ENCODE assay signal across 9 cellular contexts in genomic region chr20:50562262-50562701, GRCh38. TPM values are rescaled to one million over a fixed set of nuclear protein-coding genes. Genes with fewer than 3 reads are reported as not detected.
A peak's percentile ranks its signal among the peaks of the same experiment; 100 is the strongest.
DNase-seq lines count a peak whose midpoint lies in the region; ATAC-seq, FAIRE-seq and TF ChIP-seq lines count a peak whose summit lies in the region.
"Had no signal": no experiment of that assay in that cellular context is flagged by ENCODE, and none has a peak within 500 bp of the region (broad histone marks: within the 10 kb centered on the region; RNA-seq: fewer than 3 reads in every experiment).

No MANE protein-coding gene starts in this region.

- no peaks in the 10 kb centered on the region for H4K20me1 ChIP-seq in HepG2 (ENCODE audit: insufficient read depth, low read length)

- H3K27me3 ChIP-seq in breast epithelium (no peaks in the 10 kb centered on the region), HepG2 (ENCODE audit: control insufficient read depth in 1 of 2, insufficient read depth in 2 of 2, low read length in 2 of 2) (no peaks in the 10 kb centered on the region), vagina (no peaks in the 10 kb centered on the region), pancreas (no peaks in the 10 kb centered on the region)

- TF ChIP-seq EP300 in HepG2 (IDR thresholded peaks at IDR 0.05; ENCODE audit: low read depth in 2 of 2, low read length in 2 of 2) (no peak), HepG2 (CRISPR knock-in tag; IDR thresholded peaks at IDR 0.05; ENCODE audit: borderline replicate concordance) (no peak)

- H3K4me3 ChIP-seq in breast epithelium (no peak overlapping the region), HepG2 (replicated peaks in 1 of 3; ENCODE audit: insufficient read depth in 1 of 3, low read depth in 2 of 3, low read length in 3 of 3) (no peak overlapping the region), vagina (no peak overlapping the region), pancreas (no peak overlapping the region)

- peaks cover 53% of the 10 kb centered on the region for H3K4me1 Mint-ChIP-seq in MCF 10A (ENCODE audit: insufficient read depth, unreplicated experiment)
- H3K4me1 Mint-ChIP-seq in activated naive CD8-positive, alpha-beta T cell (ENCODE audit: low read depth): peaks cover 56% of the 10 kb centered on the region

- no peak for TF ChIP-seq CTCF in MCF 10A (IDR thresholded peaks at IDR 0.05; ENCODE audit: unreplicated experiment)
- TF ChIP-seq CTCF in breast epithelium (IDR thresholded peaks at IDR 0.05): no peak
- no peak for TF ChIP-seq CTCF in HepG2 (CRISPR knock-in tag; IDR thresholded peaks at IDR 0.05)
- TF ChIP-seq CTCF in vagina (IDR thresholded peaks at IDR 0.05): no peak
- TF ChIP-seq CTCF in pancreas (IDR thresholded peaks at IDR 0.05): no peak

- TF ChIP-seq POLR2A in breast epithelium (IDR thresholded peaks at IDR 0.05): no peak
- TF ChIP-seq POLR2A in HepG2 (IDR thresholded peaks at IDR 0.05; ENCODE audit: insufficient read depth in 1 of 2, low read depth in 2 of 2, low read length in 2 of 2): no peak
- TF ChIP-seq POLR2A in vagina (IDR thresholded peaks at IDR 0.05): no peak

- POLR2A ChIA-PET in MCF 10A (lab: Yijun Ruan, JAX): interaction anchor here (0.7 to 9.9 kb wide), 17 partner anchors 12 to 453 kb away, joined by 3 to 146 read pairs (median 4); partner anchors contain the start of gene PTPN1
- POLR2A ChIA-PET in HepG2 (lab: Yijun Ruan, JAX): no interaction called here

- H3K79me2 ChIP-seq in HepG2 (ENCODE audit: insufficient read depth, low read length): peaks cover 4% of the 10 kb centered on the region

- WGBS in HepG2 (ENCODE audit: low lambda C conversion rate): 95% methylated on average over 7 of the region's 7 CpGs
- WGBS in pancreas, 2 donors: 95 to 97% methylated on average over 7 of the region's 7 CpGs

- ATAC-seq in HepG2: no peak
- ATAC-seq in GM18858 (IDR thresholded peaks at IDR 0.05; ENCODE audit: unreplicated experiment): no peak
- ATAC-seq in pancreas: no peak

- H3K36me3 Mint-ChIP-seq in MCF 10A (ENCODE audit: insufficient read depth, unreplicated experiment): peaks cover 60% of the 10 kb centered on the region
- peaks cover 7% of the 10 kb centered on the region for H3K36me3 Mint-ChIP-seq in activated naive CD8-positive, alpha-beta T cell

- H3K4me1 ChIP-seq in breast epithelium (no peaks in the 10 kb centered on the region), HepG2 (ENCODE audit: insufficient read depth, low read length) (peaks cover 36% of the 10 kb centered on the region), vagina (peaks cover 57% of the 10 kb centered on the region), pancreas (no peaks in the 10 kb centered on the region)

- no peak overlapping the region for H3K4me2 ChIP-seq in HepG2 (ENCODE audit: low read depth, low read length)

- FAIRE-seq in HepG2 (lab: Jason Lieb, UNC): no peak
- FAIRE-seq in pancreas (lab: Jason Lieb, UNC): no peak

- no peak for DNase-seq in MCF 10A (ENCODE audit: unreplicated experiment)
- DNase-seq in breast epithelium (ENCODE audit: low spot score in 2 of 2): no peak
- no peak for DNase-seq in HepG2 (ENCODE audit: low spot score)
- DNase-seq in vagina (ENCODE audit: extremely low spot score in 2 of 2): no peak
- DNase-seq in A172 (ENCODE audit: low spot score): no peak
- DNase-seq in pancreas: no peak

- H3K4me3 Mint-ChIP-seq in MCF 10A (ENCODE audit: unreplicated experiment): no peak overlapping the region
- H3K4me3 Mint-ChIP-seq in activated naive CD8-positive, alpha-beta T cell: no peak overlapping the region

- H3K9me3 ChIP-seq in breast epithelium (no peaks in the 10 kb centered on the region), HepG2 (ENCODE audit: low read length) (no peaks in the 10 kb centered on the region), vagina (no peaks in the 10 kb centered on the region), pancreas (no peaks in the 10 kb centered on the region)

- H3K27me3 Mint-ChIP-seq in MCF 10A (ENCODE audit: insufficient read depth, unreplicated experiment): no peaks in the 10 kb centered on the region
- no peaks in the 10 kb centered on the region for H3K27me3 Mint-ChIP-seq in activated naive CD8-positive, alpha-beta T cell

- no peak overlapping the region for H2AFZ ChIP-seq in HepG2 (ENCODE audit: low read length)

- H3K36me3 ChIP-seq in breast epithelium (no peaks in the 10 kb centered on the region), HepG2 (replicated peaks in 1 of 2; ENCODE audit: control insufficient read depth in 1 of 2, insufficient read depth in 2 of 2, low read length in 2 of 2) (peaks cover 23 to 38% of the 10 kb centered on the region in 2 experiments; a peak in 4 of 5 replicates), vagina (peaks cover 0 to 3% of the 10 kb centered on the region in 2 donors), pancreas (peaks cover 0 to 14% (median 8%) of the 10 kb centered on the region in 3 donors)

- intact Hi-C loops in MCF 10A (cut with micrococcal nuclease): no loop called here
- intact Hi-C loops in breast epithelium (cut with DNase I; ENCODE audit: low total_unique reads): no loop called here
- intact Hi-C loops in HepG2 (cut with micrococcal nuclease; ENCODE audit: unreplicated experiment): loop anchor here (5.0 kb wide), 1 partner anchor 50 kb away; the partner anchor contains the start of gene PTPN1
- intact Hi-C loops in vagina (cut with DNase I): no loop called here
- intact Hi-C loops in pancreas (cut with DNase I): no loop called here

- in situ Hi-C loops in HepG2 (cut with HindIII; ENCODE audit: extremely low pct_ligation_motif_present, low pct_unique_long_range_greater_than_20kb): no loop called here

- peak overlapping the region; percentile 97 for H3K27ac Mint-ChIP-seq in MCF 10A (ENCODE audit: low read depth, unreplicated experiment)
- peak overlapping the region; percentile 98 for H3K27ac Mint-ChIP-seq in activated naive CD8-positive, alpha-beta T cell

- H3K9ac ChIP-seq in HepG2 (ENCODE audit: insufficient read depth, low read depth, low read length): no peak overlapping the region

- no peaks in the 10 kb centered on the region for H3K9me3 Mint-ChIP-seq in MCF 10A (ENCODE audit: unreplicated experiment)
- no peaks in the 10 kb centered on the region for H3K9me3 Mint-ChIP-seq in activated naive CD8-positive, alpha-beta T cell (ENCODE audit: low read depth)

- CTCF ChIA-PET in MCF 10A (lab: Yijun Ruan, JAX) (interaction anchor here (0.6 to 4.4 kb wide), 8 partner anchors 11 to 257 kb away, joined by 3 to 17 read pairs (median 8); no protein-coding TSS in a partner anchor), HepG2 (lab: Yijun Ruan, JAX; ENCODE audit: low intra/inter-chr PET ratio, low total read pairs) (no interaction called here)

- H3K27ac ChIP-seq in breast epithelium (no peak overlapping the region), HepG2 (ENCODE audit: extremely low read length, insufficient read depth, low read length) (peak overlapping the region; percentile 62), vagina (peak overlapping the region; percentile 79), pancreas (no peak overlapping the region)
- H3K27ac ChIP-seq: C4-2B had no signal

- BruUV-seq in MCF 10A (replicated peaks; lab: Mats Ljungman, UMichigan): no TSS peak
- BruUV-seq in HepG2 (replicated peaks; lab: Mats Ljungman, UMichigan): no TSS peak

- no peak for TF ChIP-seq RAD21 in HepG2 (CRISPR knock-in tag; IDR thresholded peaks at IDR 0.05)

TF ChIP-seq in HepG2, 621 proteins besides CTCF, POLR2A, EP300 and RAD21 (continues in another document):
- TF ChIP-seq PATZ1 (CRISPR knock-in tag; IDR thresholded peaks at IDR 0.05): no peak
- TF ChIP-seq RBAK (CRISPR knock-in tag; IDR thresholded peaks at IDR 0.05): peak; percentile 86

RNA-seq across cellular contexts. Expression of gene PTPN1, which starts 52.1 kb away (rescaled TPM):
- total RNA-seq in MCF 10A (2022): 56.4 and 63.0 TPM in 2 replicates
- 10 to 100 TPM; 23.8 to 29.2 (median 28.5) TPM for total RNA-seq in breast epithelium
- 33.3 and 37.2 TPM in 2 replicates for total RNA-seq in HepG2 (2016; rRNA removed; fragmentation: Illumina TruSeq; extraction: Trizol)
- 4.1 and 4.3 TPM in 2 replicates for total RNA-seq in HepG2 (2016; cell fraction: cytosol; rRNA removed; fragmentation: Illumina TruSeq; extraction: Trizol; ENCODE audit: low read depth)
- 31.0 and 34.8 TPM in 2 replicates for total RNA-seq in HepG2 (2016; cell fraction: insoluble cytoplasmic fraction; rRNA removed; fragmentation: Illumina TruSeq; extraction: Trizol)
- total RNA-seq in HepG2 (2016; cell fraction: membrane; rRNA removed; fragmentation: Illumina TruSeq; extraction: Trizol): 16.1 and 17.5 TPM in 2 replicates
- 22.9 and 26.4 TPM in 2 replicates for total RNA-seq in HepG2 (2016; cell fraction: nucleus; rRNA removed; fragmentation: Illumina TruSeq; extraction: Trizol)
- 16.8 and 17.7 TPM in 2 replicates for polyA plus RNA-seq in HepG2 (2011; rRNA removed)
- polyA plus RNA-seq in HepG2 (2011; cell fraction: cytosol; rRNA removed): 14.7 and 18.4 TPM in 2 replicates
- 21.4 and 23.7 TPM in 2 replicates for polyA plus RNA-seq in HepG2 (2011; cell fraction: nucleus; rRNA removed)
- polyA plus RNA-seq in HepG2 (2012): 20.9 and 24.3 TPM in 2 replicates
- 2.4 and 2.5 TPM in 2 replicates for polyA plus RNA-seq in HepG2 (2016; cell fraction: cytosol; fragmentation: Illumina TruSeq; extraction: Trizol; ENCODE audit: low read depth)
- 33.0 and 39.3 TPM in 2 replicates for polyA plus RNA-seq in HepG2 (2016; cell fraction: insoluble cytoplasmic fraction; fragmentation: Illumina TruSeq; extraction: Trizol; ENCODE audit: low read depth)
- 9.4 and 10.0 TPM in 2 replicates for polyA plus RNA-seq in HepG2 (2016; cell fraction: membrane; fragmentation: Illumina TruSeq; extraction: Trizol; ENCODE audit: low read depth)
- polyA plus RNA-seq in HepG2 (2016; cell fraction: nucleus; fragmentation: Illumina TruSeq; extraction: Trizol; ENCODE audit: insufficient read depth, low read depth): 31.1 and 31.8 TPM in 2 replicates
- 27.4 and 30.1 TPM in 2 replicates for polyA minus RNA-seq in HepG2 (2011; rRNA and poly(A)+ RNA removed; ENCODE audit: low replicate concordance)
- 12.4 and 15.0 TPM in 2 replicates for polyA minus RNA-seq in HepG2 (2011; cell fraction: cytosol; rRNA and poly(A)+ RNA removed)
- polyA minus RNA-seq in HepG2 (2011; cell fraction: nucleus; rRNA and poly(A)+ RNA removed): 23.0 and 24.9 TPM in 2 replicates
- total RNA-seq in vagina: 25.3 TPM
- 56.9 and 60.6 TPM in 2 replicates for total RNA-seq in A172 (2014; rRNA removed; shearing (Covaris generic))
- 10 to 100 TPM in 1 of 6 donors, 1 to 10 TPM in 5; 6.0 to 12.4 (median 8.4) TPM for total RNA-seq in pancreas
- polyA plus RNA-seq in pancreas: 10 to 100 TPM in 1 of 2 donors, 1 to 10 TPM in 1; 8.3 to 11.2 TPM

Comparison
In these comparisons a context has a peak if more than half of its experiments do, and no peak if none do; other contexts are left out.
1. H3K27ac ChIP-seq: peak in HepG2 (single experiment) and vagina (single experiment); none in breast epithelium (0 of 2) and pancreas (0 of 4).